1 cellular context compared by ENCODE assay signal in the genomic region with DNA sequence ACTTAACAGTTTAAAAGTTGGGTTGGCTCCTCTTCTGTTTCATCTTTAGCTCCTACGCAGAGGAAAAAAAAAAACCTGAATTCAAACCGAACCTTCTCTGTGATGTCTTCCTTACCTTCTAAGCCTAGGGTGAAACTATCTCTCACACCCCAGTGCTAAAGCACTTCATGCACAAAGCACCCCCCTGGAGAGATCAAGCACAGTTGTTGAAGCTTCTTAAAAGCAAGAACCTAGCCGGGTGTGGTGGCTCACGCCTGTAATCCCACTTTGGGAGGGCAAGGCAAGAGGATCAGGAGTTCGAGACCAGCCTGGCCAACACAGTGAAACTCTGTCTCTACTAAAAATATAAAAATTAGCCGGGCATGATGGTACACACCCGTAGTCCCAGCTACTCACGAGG.
TF ChIP-seq lines count a peak whose summit lies in the region.

No MANE protein-coding gene starts in this region.

TF ChIP-seq in IMR-90, 13 proteins besides CTCF, POLR2A, EP300 and RAD21:
- TF ChIP-seq CEBPB (IDR thresholded peaks at IDR 0.05; ENCODE audit: low read depth, low read length), result no peak
- no peak for TF ChIP-seq MAFK (IDR thresholded peaks at IDR 0.05; ENCODE audit: low read depth, low read length)
- TF ChIP-seq USF2 (IDR thresholded peaks at IDR 0.05; ENCODE audit: low read depth, low read length), result no peak
- TF ChIP-seq SMC3 (IDR thresholded peaks at IDR 0.05; ENCODE audit: low read depth, low read length), result no peak
- no peak for TF ChIP-seq CHD1 (IDR thresholded peaks at IDR 0.05; ENCODE audit: low read depth, low read length)
- TF ChIP-seq ELK1 (IDR thresholded peaks at IDR 0.05; ENCODE audit: borderline replicate concordance, low read depth, low read length), result no peak
- TF ChIP-seq RCOR1 (IDR thresholded peaks at IDR 0.05; ENCODE audit: insufficient replicate concordance, low read length), result no peak
- no peak for TF ChIP-seq BHLHE40 (IDR thresholded peaks at IDR 0.05; ENCODE audit: low read depth, low read length)
- TF ChIP-seq MAZ (IDR thresholded peaks at IDR 0.05; ENCODE audit: borderline replicate concordance, low read depth, low read length), result no peak
- TF ChIP-seq RFX5 (IDR thresholded peaks at IDR 0.05; ENCODE audit: low read depth, low read length), result no peak
- TF ChIP-seq MXI1 (IDR thresholded peaks at IDR 0.05; ENCODE audit: borderline replicate concordance, low read depth, low read length), result no peak
- no peak for TF ChIP-seq NFE2L2 (IDR thresholded peaks at IDR 0.05; ENCODE audit: low read depth, low read length)
- TF ChIP-seq FOS (IDR thresholded peaks at IDR 0.05; ENCODE audit: low read depth, low read length), result no peak
TF ChIP-seq in IMR-90: peak in this region for 0.
